ENCODE assay signal across 8 cellular contexts in the genomic region with DNA sequence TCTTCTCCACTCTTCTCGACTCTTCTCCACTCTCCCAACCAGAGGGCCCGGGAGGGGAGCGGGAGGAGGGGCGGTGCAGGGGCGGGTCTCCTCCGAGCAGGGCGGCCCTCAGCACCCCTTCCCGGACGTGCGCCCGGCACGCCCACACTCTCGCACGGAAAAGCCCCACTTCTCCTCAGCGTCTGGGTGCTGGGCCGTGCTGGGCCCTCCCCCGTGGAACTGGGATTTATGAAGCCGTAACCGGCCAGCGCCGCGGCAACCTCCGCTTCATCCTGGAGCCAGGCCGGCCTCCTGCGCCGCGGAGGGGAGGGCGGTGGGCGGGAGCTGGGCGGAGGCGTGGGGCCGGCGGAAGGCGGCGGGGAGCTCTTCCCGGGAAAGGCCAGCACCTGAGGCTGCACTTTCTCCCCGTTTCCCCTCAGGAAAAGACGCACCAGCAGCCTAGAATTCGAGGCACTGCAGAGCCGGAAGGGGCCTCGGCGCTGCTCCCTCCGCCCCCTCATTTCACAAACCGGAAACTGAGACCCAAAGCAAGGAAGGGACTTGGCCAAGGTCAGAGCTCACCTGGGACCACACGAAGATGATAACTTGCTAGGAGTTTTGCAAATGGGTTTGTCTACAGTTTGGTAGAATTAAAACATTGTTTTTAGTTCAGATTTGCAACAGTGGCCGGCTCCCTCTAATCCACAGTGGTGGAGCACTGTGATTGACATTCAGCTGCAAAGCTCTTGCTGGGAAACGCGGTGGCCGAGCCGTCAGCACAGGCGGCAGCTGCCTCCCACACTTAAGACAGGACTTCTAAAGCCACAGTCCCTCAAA. TPM values are rescaled to one million over a fixed set of nuclear protein-coding genes. Genes with fewer than 3 reads are reported as not detected.
DNase-seq lines count a peak whose midpoint lies in the region; ATAC-seq and TF ChIP-seq lines count a peak whose summit lies in the region.

No MANE protein-coding gene starts in this region.

- peak; percentile 70 for DNase-seq in NCI-H748 (lab: John Stamatoyannopoulos, UW; ENCODE audit: unreplicated experiment)
- peak; percentile 40 for DNase-seq in activated gamma-delta T cell (lab: John Stamatoyannopoulos, UW)
- peak; percentile 48 for DNase-seq in foreskin melanocyte
- DNase-seq in occipital lobe (lab: John Stamatoyannopoulos, UW) = peak; percentile 51
- peak; percentile 83 for DNase-seq in upper lobe of right lung
- no peak for DNase-seq in HPDE6-E6E7 (ENCODE audit: extremely low spot score)

- H3K4me1 ChIP-seq in upper lobe of right lung = peaks cover 29% of the 10 kb centered on the region

- peak overlapping the region; percentile 80 for H3K4me3 ChIP-seq in upper lobe of right lung

- ATAC-seq in GM18502 (IDR thresholded peaks at IDR 0.05; ENCODE audit: poor library complexity, unreplicated experiment) (peak; percentile 66), HG02938 (IDR thresholded peaks at IDR 0.05; ENCODE audit: unreplicated experiment) (peak; percentile 52), upper lobe of right lung (peak; percentile 77)

- H3K36me3 ChIP-seq in upper lobe of right lung = no peaks in the 10 kb centered on the region

- no peaks in the 10 kb centered on the region for H3K27me3 ChIP-seq in upper lobe of right lung

- H3K27ac ChIP-seq in upper lobe of right lung = peak overlapping the region; percentile 87

- H3K9me3 ChIP-seq in upper lobe of right lung = no peaks in the 10 kb centered on the region

- intact Hi-C loops in upper lobe of right lung (cut with DNase I) = no loop called here

- TF ChIP-seq CTCF in upper lobe of right lung (IDR thresholded peaks at IDR 0.05) = no peak

RNA-seq across cellular contexts. Expression of a gene that starts 31.6 kb away (rescaled TPM):
- total RNA-seq in occipital lobe (41.8 TPM), upper lobe of right lung (26.9 TPM)
